ENCODE assay signal across 13 cellular contexts in the genomic region with DNA sequence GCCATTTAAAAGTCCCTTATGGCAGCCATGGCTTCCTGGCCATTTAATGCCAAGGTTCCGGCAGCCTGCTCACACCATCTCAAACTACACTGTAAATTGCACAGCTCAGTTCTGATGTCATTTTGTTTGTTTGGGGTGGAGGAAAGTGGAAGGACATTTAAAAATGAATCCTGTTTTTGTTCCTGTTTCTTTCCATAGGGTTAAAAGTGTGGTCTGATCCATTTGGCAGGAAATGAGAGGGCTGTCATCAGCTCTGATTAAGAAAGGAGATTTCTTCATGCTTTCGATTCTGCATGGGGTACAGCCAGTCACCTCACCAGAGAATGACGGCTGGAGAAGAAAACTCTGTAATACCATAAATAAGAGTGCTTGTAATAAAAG. TPM values are rescaled to one million over a fixed set of nuclear protein-coding genes. Genes with fewer than 3 reads are reported as not detected.
DNase-seq lines count a peak whose midpoint lies in the region; ATAC-seq and TF ChIP-seq lines count a peak whose summit lies in the region.
"Had no signal": no experiment of that assay in that cellular context is flagged by ENCODE, and none has a peak within 500 bp of the region (broad histone marks: within the 10 kb centered on the region; RNA-seq: fewer than 3 reads in every experiment).

No MANE protein-coding gene starts in this region.

- peaks cover 2% of the 10 kb centered on the region for H3K4me1 Mint-ChIP-seq in activated CD4-positive, alpha-beta T cell treated with anti-CD3 and anti-CD28 coated beads, Interleukin-2, amount 10 ng/mL, durations not matched to agents 7 days and 5 days
- H3K4me1 Mint-ChIP-seq: natural killer cell had no signal

- no peak for DNase-seq in Right ventricle myocardium inferior (ENCODE audit: missing footprints)
- DNase-seq in cardiac septum (ENCODE audit: low spot score), result no peak
- peak; percentile 49 to 59 for DNase-seq in cardiac fibroblast (ENCODE audit: low read depth in 2 of 2)
- no peak for DNase-seq in left lobe of liver (ENCODE audit: low spot score)
- no peak for DNase-seq in upper lobe of right lung
- no peak for DNase-seq in activated CD4-positive, alpha-beta T cell treated with anti-CD3 and anti-CD28 coated beads, Interleukin-2, amount 10 ng/mL, durations not matched to agents 7 days and 5 days
- no peak for DNase-seq in activated T-cell treated with anti-CD3 and anti-CD28 coated beads, Interleukin-2, amount 50 U/mL, for 1 hour
- DNase-seq in retina, result no peak
- DNase-seq: activated CD4-positive, alpha-beta T cell treated with anti-CD3 and anti-CD28 coated beads for 1 hour; BE2C; MG63; natural killer cell had no signal

- H3K9me3 Mint-ChIP-seq in activated CD4-positive, alpha-beta T cell treated with anti-CD3 and anti-CD28 coated beads, Interleukin-2, amount 10 ng/mL, durations not matched to agents 7 days and 5 days, result no peaks in the 10 kb centered on the region
- H3K9me3 Mint-ChIP-seq: natural killer cell had no signal

- TF ChIP-seq CTCF in cardiac fibroblast (IDR thresholded peaks at IDR 0.05; ENCODE audit: low read depth, low read length), result no peak
- TF ChIP-seq CTCF in upper lobe of right lung (IDR thresholded peaks at IDR 0.05), result no peak

- H3K27ac Mint-ChIP-seq in activated CD4-positive, alpha-beta T cell treated with anti-CD3 and anti-CD28 coated beads, Interleukin-2, amount 10 ng/mL, durations not matched to agents 7 days and 5 days, result no peak overlapping the region
- H3K27ac Mint-ChIP-seq: natural killer cell had no signal

- POLR2A ChIA-PET in activated CD4-positive, alpha-beta T cell treated with anti-CD3 and anti-CD28 coated beads, Interleukin-2, amount 10 ng/mL, durations not matched to agents 7 days and 5 days (lab: Charles Lee), result no interaction called here

- H3K4me1 ChIP-seq in upper lobe of right lung, result peaks cover 14% of the 10 kb centered on the region
- H3K4me1 ChIP-seq: BE2C had no signal

- ATAC-seq in Right ventricle myocardium inferior (peak; percentile 65), left lobe of liver (peak; percentile 23), upper lobe of right lung (peak; percentile 82)
- ATAC-seq: natural killer cell, Panc1 had no signal

- no peaks in the 10 kb centered on the region for H3K27me3 ChIP-seq in upper lobe of right lung
- H3K27me3 ChIP-seq: BE2C, MG63 had no signal

- no peaks in the 10 kb centered on the region for H3K27me3 Mint-ChIP-seq in activated CD4-positive, alpha-beta T cell treated with anti-CD3 and anti-CD28 coated beads, Interleukin-2, amount 10 ng/mL, durations not matched to agents 7 days and 5 days

- H3K4me3 ChIP-seq in cardiac fibroblast (replicated peaks in 1 of 2; ENCODE audit: low read depth in 2 of 2, low read length in 2 of 2) (no peak overlapping the region), upper lobe of right lung (peak overlapping the region; percentile 9)
- H3K4me3 ChIP-seq: MG63 had no signal

- CTCF ChIA-PET in activated CD4-positive, alpha-beta T cell treated with anti-CD3 and anti-CD28 coated beads, Interleukin-2, amount 10 ng/mL, durations not matched to agents 7 days and 5 days (lab: Charles Lee), result interaction anchor here (0.5 to 1.9 kb wide), 4 partner anchors 10 to 497 kb away, joined by 3 to 9 read pairs (median 4); no protein-coding TSS in a partner anchor

- no peaks in the 10 kb centered on the region for H3K36me3 ChIP-seq in upper lobe of right lung
- H3K36me3 ChIP-seq: BE2C had no signal

- peak overlapping the region; percentile 67 for H3K27ac ChIP-seq in upper lobe of right lung

- H3K4me3 Mint-ChIP-seq in activated CD4-positive, alpha-beta T cell treated with anti-CD3 and anti-CD28 coated beads, Interleukin-2, amount 10 ng/mL, durations not matched to agents 7 days and 5 days, result no peak overlapping the region
- H3K4me3 Mint-ChIP-seq: natural killer cell had no signal

- peaks cover 1% of the 10 kb centered on the region for H3K36me3 Mint-ChIP-seq in activated CD4-positive, alpha-beta T cell treated with anti-CD3 and anti-CD28 coated beads, Interleukin-2, amount 10 ng/mL, durations not matched to agents 7 days and 5 days (ENCODE audit: low read depth)
- H3K36me3 Mint-ChIP-seq: natural killer cell had no signal

- no peaks in the 10 kb centered on the region for H3K9me3 ChIP-seq in upper lobe of right lung
- H3K9me3 ChIP-seq: BE2C, MG63 had no signal

- intact Hi-C loops in Right ventricle myocardium inferior (cut with DNase I) (loop anchor here (10.0 kb wide), 1 partner anchor 486 kb away; no protein-coding TSS in a partner anchor), cardiac septum (cut with DNase I) (loop anchor here (5.0 to 10.0 kb wide), 2 partner anchors 58 to 496 kb away; no protein-coding TSS in a partner anchor), upper lobe of right lung (cut with DNase I) (no loop called here)

RNA-seq across cellular contexts. Expression of a gene that starts 14.9 kb away (rescaled TPM):
- total RNA-seq in Right ventricle myocardium inferior (41.5 TPM), cardiac septum (34.7 TPM), left lobe of liver (20.4 TPM), upper lobe of right lung (25.2 TPM)
- total RNA-seq in activated CD4-positive, alpha-beta T cell treated with anti-CD3 and anti-CD28 coated beads, Interleukin-2, amount 10 ng/mL, durations not matched to agents 7 days and 5 days, result 10 to 100 TPM; 12.2 TPM

Comparison
In these comparisons a context has a peak if more than half of its experiments do, and no peak if none do; other contexts are left out.
1. ATAC-seq: peak in every context shown above with its lines; median percentile 82 in upper lobe of right lung; 65 in Right ventricle myocardium inferior; 23 in left lobe of liver.
2. DNase-seq: peak in cardiac fibroblast (2 of 2); none in Right ventricle myocardium inferior (single experiment), cardiac septum (single experiment), left lobe of liver (single experiment), upper lobe of right lung (single experiment), activated CD4-positive, alpha-beta T cell treated with anti-CD3 and anti-CD28 coated beads, Interleukin-2, amount 10 ng/mL, durations not matched to agents 7 days and 5 days (single experiment), activated T-cell treated with anti-CD3 and anti-CD28 coated beads, Interleukin-2, amount 50 U/mL, for 1 hour (single experiment) and retina (single experiment).